In genomic region chr17:50842506-50843149, GRCh38 we compare ENCODE assay signal across 10 cellular contexts. TPM values are rescaled to one million over a fixed set of nuclear protein-coding genes. Genes with fewer than 3 reads are reported as not detected.
"Had no signal": no experiment of that assay in that cellular context is flagged by ENCODE, and none has a peak within 500 bp of the region (broad histone marks: within the 10 kb centered on the region; RNA-seq: fewer than 3 reads in every experiment).

No MANE protein-coding gene starts in this region.

- H3K4me1 ChIP-seq: left lung, upper lobe of left lung had no signal

- H3K27ac ChIP-seq: gastroesophageal sphincter, heart right ventricle, left lung, neutrophil, suprapubic skin, upper lobe of left lung had no signal

- H3K4me3 ChIP-seq: gastroesophageal sphincter, heart right ventricle, left lung, skin epidermis, suprapubic skin, upper lobe of left lung had no signal

- DNase-seq: naive B cell had no signal

- H3K27me3 ChIP-seq: gastroesophageal sphincter, heart right ventricle, left lung, neutrophil, suprapubic skin, upper lobe of left lung had no signal

- ATAC-seq: stimulated activated naive CD8-positive, alpha-beta T cell treated with anti-CD3 and anti-CD28 coated beads, Interleukin-15, Interleukin-2, amounts not matched to agents 100 U/mL and 50 U/mL, for 24 hours had no signal

- H3K36me3 ChIP-seq: gastroesophageal sphincter, heart right ventricle, left lung, neutrophil, suprapubic skin, upper lobe of left lung had no signal

RNA-seq across cellular contexts. Expression of gene WFIKKN2, which starts 7.2 kb away (rescaled TPM):
- polyA plus RNA-seq: mammary epithelial cell had no signal
